In the genomic region with DNA sequence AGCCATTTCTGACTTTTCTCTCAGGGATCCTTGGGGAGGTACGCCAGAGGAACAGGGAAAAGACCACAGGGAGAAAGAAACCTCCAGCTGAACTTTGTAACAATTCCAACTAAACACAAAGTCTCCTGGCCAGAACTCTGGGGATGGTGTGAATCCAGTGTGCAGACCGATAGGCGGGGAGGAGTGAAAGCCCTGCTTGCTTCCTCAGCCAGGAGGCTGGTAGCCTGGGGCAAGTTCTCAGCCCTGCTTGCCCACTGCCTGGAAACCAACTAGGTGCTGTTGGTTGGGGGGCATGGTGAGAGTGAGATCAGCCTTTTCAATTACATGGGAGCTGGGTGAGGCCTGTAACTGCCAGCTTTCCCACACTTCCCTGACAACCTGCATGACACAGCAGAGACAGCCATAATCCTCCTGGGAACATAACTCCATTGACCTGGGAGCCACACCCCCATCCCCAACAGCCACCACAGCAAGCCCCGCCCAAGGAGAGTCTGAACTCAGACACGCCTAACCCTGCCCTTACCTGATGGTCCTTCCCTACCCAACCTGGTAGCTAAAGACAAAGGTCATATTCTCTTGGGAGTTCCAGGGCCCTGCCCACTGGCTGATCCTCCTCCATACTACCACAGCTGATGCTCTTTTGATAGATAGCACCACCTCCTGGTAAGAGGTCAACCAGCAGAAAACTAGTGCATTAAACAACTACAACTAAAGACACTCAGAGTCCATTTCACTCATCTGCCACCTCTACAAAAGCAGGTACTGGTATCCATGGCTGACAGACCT, we compare ENCODE assay signal across 8 cellular contexts.
A peak's percentile ranks its signal among the peaks of the same experiment; 100 is the strongest.
DNase-seq lines count a peak whose midpoint lies in the region; ATAC-seq and TF ChIP-seq lines count a peak whose summit lies in the region.

No MANE protein-coding gene starts in this region.

- ATAC-seq in HG03378 (IDR thresholded peaks at IDR 0.05; ENCODE audit: unreplicated experiment) (no peak), HG02623 (IDR thresholded peaks at IDR 0.05; ENCODE audit: unreplicated experiment) (no peak)

- in situ Hi-C loops in ACHN (cut with HindIII; ENCODE audit: low pct_ligation_motif_present, low pct_unique_long_range_greater_than_20kb, low sequenced_read_pairs): no loop called here

- no peak overlapping the region for H3K4me3 ChIP-seq in esophagus (ENCODE audit: low read depth in 1 of 2, low read length in 2 of 2)

- no peaks in the 10 kb centered on the region for H3K36me3 ChIP-seq in esophagus (ENCODE audit: control insufficient read depth in 2 of 2, insufficient read depth in 2 of 2, low read length in 1 of 2)

- no peaks in the 10 kb centered on the region for H3K27me3 ChIP-seq in esophagus (ENCODE audit: control insufficient read depth in 1 of 2, insufficient read depth in 2 of 2, low read length in 2 of 2)

- H3K4me1 ChIP-seq in esophagus (ENCODE audit: control insufficient read depth in 2 of 2, insufficient read depth in 2 of 2, low read length in 1 of 2): no peaks in the 10 kb centered on the region

- H3K27ac ChIP-seq in esophagus (ENCODE audit: low read depth in 2 of 2, low read length in 1 of 2) (peak overlapping the region; percentile 12 to 85), caudate nucleus (ENCODE audit: low read depth, low read length) (no peak overlapping the region)

- DNase-seq in ACHN (peak; percentile 35), NCI-H748 treated with DMSO at 0.1 percent for 48 hours (lab: John Stamatoyannopoulos, UW) (peak; percentile 31), caudate nucleus (lab: John Stamatoyannopoulos, UW) (no peak)
- DNase-seq in stimulated activated naive CD4-positive, alpha-beta T cell treated with Interleukin-2 at 50 U/mL for 16 hours (lab: John Stamatoyannopoulos, UW): no peak

- WGBS in esophagus, 2 donors: 77 to 87% methylated on average over 5 of the region's 5 CpGs

- peak; percentile 25; the same call in 1 of the 2 replicates for TF ChIP-seq CTCF in GM12874 (IDR thresholded peaks at IDR 0.05; ENCODE audit: insufficient read depth, low read depth, low read length)

- H3K9me3 ChIP-seq in esophagus (ENCODE audit: control insufficient read depth in 2 of 2, insufficient read depth in 1 of 2, low read depth in 1 of 2, low read length in 1 of 2): peaks cover 0 to 1% of the 10 kb centered on the region in 2 donors

Comparison
In these comparisons a context has a peak if more than half of its experiments do, and no peak if none do; other contexts are left out.
1. DNase-seq: peak in ACHN (single experiment) and NCI-H748 treated with DMSO at 0.1 percent for 48 hours (single experiment); none in caudate nucleus (0 of 61) and stimulated activated naive CD4-positive, alpha-beta T cell treated with Interleukin-2 at 50 U/mL for 16 hours (single experiment).